Comparison of ENCODE assay signal across 8 cellular contexts in genomic region chr12:63420206-63420644, GRCh38.
DNase-seq lines count a peak whose midpoint lies in the region; FAIRE-seq and TF ChIP-seq lines count a peak whose summit lies in the region.

No MANE protein-coding gene starts in this region.

- H3K27ac ChIP-seq in AG04450 (ENCODE audit: low read depth, low read length): no peak overlapping the region

- FAIRE-seq in RCC 7860 (lab: Jason Lieb, UNC): peak; percentile 46

- H3K4me3 Mint-ChIP-seq in chondrocyte (ENCODE audit: unreplicated experiment) (no peak overlapping the region), nephron (no peak overlapping the region)

- H3K9me3 Mint-ChIP-seq in chondrocyte (ENCODE audit: low read depth) (peaks cover 24% of the 10 kb centered on the region), nephron (peaks cover 21% of the 10 kb centered on the region)

- POLR2A ChIA-PET in AG04450 (lab: Yijun Ruan, JAX): no interaction called here
- POLR2A ChIA-PET in HEK293T (lab: Yijun Ruan, JAX): no interaction called here

- H3K4me1 Mint-ChIP-seq in chondrocyte (ENCODE audit: low read depth): no peaks in the 10 kb centered on the region
- no peaks in the 10 kb centered on the region for H3K4me1 Mint-ChIP-seq in nephron

- peak; percentile 27 for DNase-seq in AG04450 (ENCODE audit: low read depth, low spot score)
- DNase-seq in HEK293T (ENCODE audit: extremely low spot score): peak; percentile 73
- peak; percentile 55 for DNase-seq in M059J (ENCODE audit: low read depth)
- peak; percentile 47 for DNase-seq in RCC 7860 (ENCODE audit: low spot score)
- no peak for DNase-seq in chondrocyte (ENCODE audit: low spot score)
- no peak for DNase-seq in occipital lobe (lab: John Stamatoyannopoulos, UW)

- H3K4me3 ChIP-seq in AG04450 (ENCODE audit: low read depth, low read length): no peak overlapping the region

- TF ChIP-seq CTCF in AG04450 (IDR thresholded peaks at IDR 0.05; ENCODE audit: low read depth, low read length) (peak; percentile 69), GM12872 (IDR thresholded peaks at IDR 0.05; ENCODE audit: insufficient read depth, low read depth, low read length) (peak; percentile 68; the same call in 2 of the 3 replicates), chondrocyte (IDR thresholded peaks at IDR 0.05) (peak; percentile 83), nephron (IDR thresholded peaks at IDR 0.05; ENCODE audit: unreplicated experiment in 3 of 3) (peak; percentile 17 to 35 (median 26))

- H3K36me3 Mint-ChIP-seq in chondrocyte (ENCODE audit: low read depth) (peaks cover 2% of the 10 kb centered on the region), nephron (ENCODE audit: low read depth) (peaks cover 4% of the 10 kb centered on the region)

- no peaks in the 10 kb centered on the region for H3K27me3 ChIP-seq in AG04450 (ENCODE audit: control insufficient read depth, insufficient read depth, low read length)

- H3K27me3 Mint-ChIP-seq in chondrocyte (ENCODE audit: low read depth) (peaks cover 9% of the 10 kb centered on the region), nephron (ENCODE audit: low read depth) (no peaks in the 10 kb centered on the region)

- no peaks in the 10 kb centered on the region for H3K9me3 ChIP-seq in AG04450 (ENCODE audit: control insufficient read depth, insufficient read depth, low read length)

- no peak overlapping the region for H3K27ac Mint-ChIP-seq in chondrocyte (ENCODE audit: unreplicated experiment)
- no peak overlapping the region for H3K27ac Mint-ChIP-seq in nephron

- CTCF ChIA-PET in AG04450 (lab: Charles Lee): interaction anchor here (0.9 to 7.9 kb wide), 11 partner anchors 9 to 384 kb away, joined by 3 to 130 read pairs (median 6); partner anchors contain the start of gene DPY19L2
- CTCF ChIA-PET in HEK293T (lab: Yijun Ruan, JAX): interaction anchor here (0.9 to 1.3 kb wide), 2 partner anchors 38 to 1275 kb away, joined by 3 to 4 read pairs; no protein-coding TSS in a partner anchor

TF ChIP-seq in HEK293T, 16 proteins besides CTCF, POLR2A, EP300 and RAD21:
- no peak for TF ChIP-seq TARDBP (IDR thresholded peaks at IDR 0.05)
- no peak for TF ChIP-seq BHLHE40 (IDR thresholded peaks at IDR 0.05; ENCODE audit: borderline replicate concordance)
- TF ChIP-seq CTBP1 (IDR thresholded peaks at IDR 0.05; ENCODE audit: borderline replicate concordance): peak; percentile 37; the same call in 1 of the 2 replicates
- TF ChIP-seq L3MBTL2 (conservative IDR thresholded peaks at IDR 0.05): no peak
- no peak for TF ChIP-seq FOXM1 (IDR thresholded peaks at IDR 0.05; ENCODE audit: borderline replicate concordance)
- peak; percentile 89 for TF ChIP-seq PKNOX1 (IDR thresholded peaks at IDR 0.05)

Comparison
In these comparisons a context has a peak if more than half of its experiments do, and no peak if none do; other contexts are left out.
1. DNase-seq: peak in AG04450 (single experiment), HEK293T (single experiment), M059J (single experiment) and RCC 7860 (single experiment); none in chondrocyte (single experiment) and occipital lobe (single experiment).
2. CTCF ChIP-seq: peak in every context shown above with its lines; median percentile 83 in chondrocyte; 69 in AG04450; 68 in GM12872; 26 in nephron.